Comparison of ENCODE assay signal across 5 cellular contexts in the genomic region with DNA sequence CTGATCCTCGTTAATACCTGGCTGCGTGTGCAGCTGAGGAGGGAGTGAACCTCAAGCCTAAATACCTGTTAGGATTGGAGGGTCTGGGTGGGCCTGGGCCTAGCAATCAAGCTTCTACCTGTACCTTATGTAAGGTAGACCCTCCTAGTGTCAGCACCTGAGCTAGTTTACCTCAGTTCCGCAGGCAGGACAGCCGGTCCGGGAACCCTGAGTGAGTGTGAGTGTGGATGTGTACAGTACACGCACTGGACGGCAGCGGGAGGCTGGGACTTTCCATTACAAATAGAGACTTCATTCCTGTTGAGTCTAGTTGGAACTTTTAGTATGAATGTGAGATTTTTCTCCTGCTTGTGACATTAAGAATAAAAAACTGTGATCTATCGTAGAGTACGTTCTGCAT. TPM values are rescaled to one million over a fixed set of nuclear protein-coding genes. Genes with fewer than 3 reads are reported as not detected.
"Had no signal": no experiment of that assay in that cellular context is flagged by ENCODE, and none has a peak within 500 bp of the region (broad histone marks: within the 10 kb centered on the region; RNA-seq: fewer than 3 reads in every experiment).

No MANE protein-coding gene starts in this region.

RNA-seq across cellular contexts. Expression of a gene that starts 25.0 kb away (rescaled TPM):
- total RNA-seq: M059J, PC-3, SJSA1 had no signal

RNA-seq across cellular contexts. Expression of a gene that starts 25.1 kb away (rescaled TPM):
- total RNA-seq: M059J, PC-3, Peyer's patch, Right ventricle myocardium superior, SJSA1 had no signal
